Comparison of ENCODE assay signal across 20 cellular contexts in genomic region chr3:13718437-13718836, GRCh38.
DNase-seq lines count a peak whose midpoint lies in the region; ATAC-seq, FAIRE-seq and TF ChIP-seq lines count a peak whose summit lies in the region.
"Had no signal": no experiment of that assay in that cellular context is flagged by ENCODE, and none has a peak within 500 bp of the region (broad histone marks: within the 10 kb centered on the region; RNA-seq: fewer than 3 reads in every experiment).

No MANE protein-coding gene starts in this region.

- POLR2A ChIA-PET in activated B cell treated with CpG ODN at 0.5 μM for 24 hours (lab: Charles Lee): no interaction called here
- POLR2A ChIA-PET in HepG2 (lab: Yijun Ruan, JAX): no interaction called here

- BruUV-seq in HepG2 (replicated peaks; lab: Mats Ljungman, UMichigan): no TSS peak

- intact Hi-C loops in activated B cell treated with CpG ODN at 0.5 μM for 24 hours (cut with micrococcal nuclease) (no loop called here), HepG2 (cut with micrococcal nuclease; ENCODE audit: unreplicated experiment) (no loop called here)

- H3K36me3 ChIP-seq in HepG2 (replicated peaks in 1 of 2; ENCODE audit: control insufficient read depth in 1 of 2, insufficient read depth in 2 of 2, low read length in 2 of 2) (no peaks in the 10 kb centered on the region), suprapubic skin (no peaks in the 10 kb centered on the region)
- H3K36me3 ChIP-seq: adrenal gland had no signal

- H3K4me1 Mint-ChIP-seq in activated CD8-positive, alpha-beta memory T cell treated with anti-CD3 and anti-CD28 coated beads, Interleukin-2, amount 10 ng/mL, durations not matched to agents 7 days and 5 days: no peaks in the 10 kb centered on the region
- no peaks in the 10 kb centered on the region for H3K4me1 Mint-ChIP-seq in activated B cell treated with CpG ODN at 0.5 μM for 24 hours
- H3K4me1 Mint-ChIP-seq: T-cell had no signal

- no peak overlapping the region for H3K9ac ChIP-seq in HepG2 (ENCODE audit: insufficient read depth, low read depth, low read length)
- H3K9ac ChIP-seq: GM23248 had no signal

- H3K9me3 Mint-ChIP-seq in activated CD8-positive, alpha-beta memory T cell treated with anti-CD3 and anti-CD28 coated beads, Interleukin-2, amount 10 ng/mL, durations not matched to agents 7 days and 5 days (ENCODE audit: low read depth): peaks cover 2% of the 10 kb centered on the region
- H3K9me3 Mint-ChIP-seq in activated B cell treated with CpG ODN at 0.5 μM for 24 hours: peaks cover 21% of the 10 kb centered on the region

- no peak overlapping the region for H3K4me3 Mint-ChIP-seq in activated CD8-positive, alpha-beta memory T cell treated with anti-CD3 and anti-CD28 coated beads, Interleukin-2, amount 10 ng/mL, durations not matched to agents 7 days and 5 days
- no peak overlapping the region for H3K4me3 Mint-ChIP-seq in activated B cell treated with CpG ODN at 0.5 μM for 24 hours
- H3K4me3 Mint-ChIP-seq: activated CD4-positive, alpha-beta memory T cell treated with anti-CD3 and anti-CD28 coated beads for 36 hours; T-cell had no signal

- TF ChIP-seq EP300 in HepG2 (IDR thresholded peaks at IDR 0.05; ENCODE audit: low read depth in 2 of 2, low read length in 2 of 2) (no peak), HepG2 (CRISPR knock-in tag; IDR thresholded peaks at IDR 0.05; ENCODE audit: borderline replicate concordance) (no peak), suprapubic skin (IDR thresholded peaks at IDR 0.05) (no peak)

- no peaks in the 10 kb centered on the region for H3K27me3 ChIP-seq in HepG2 (ENCODE audit: control insufficient read depth in 1 of 2, insufficient read depth in 2 of 2, low read length in 2 of 2)
- no peaks in the 10 kb centered on the region for H3K27me3 ChIP-seq in suprapubic skin
- H3K27me3 ChIP-seq: adrenal gland, dorsolateral prefrontal cortex had no signal

- 6% methylated on average over 7 of the region's 7 CpGs for WGBS in HepG2 (ENCODE audit: low lambda C conversion rate)
- 77% methylated on average over 5 of the region's 7 CpGs for WGBS in suprapubic skin

- no peak for ATAC-seq in activated CD8-positive, alpha-beta memory T cell treated with anti-CD3 and anti-CD28 coated beads, Interleukin-2, amount 10 ng/mL, durations not matched to agents 7 days and 5 days
- ATAC-seq in activated B cell treated with CpG ODN at 0.5 μM for 24 hours (ENCODE audit: low read depth): no peak
- ATAC-seq in HepG2: peak; percentile 98
- no peak for ATAC-seq in HG02852 (IDR thresholded peaks at IDR 0.05; ENCODE audit: unreplicated experiment)
- ATAC-seq: T-cell had no signal

- peaks cover 16% of the 10 kb centered on the region for H3K4me1 ChIP-seq in HepG2 (ENCODE audit: insufficient read depth, low read length)
- H3K4me1 ChIP-seq in suprapubic skin: no peaks in the 10 kb centered on the region
- H3K4me1 ChIP-seq: adrenal gland had no signal

- no peak for TF ChIP-seq CTCF in activated B cell treated with CpG ODN at 0.5 μM for 24 hours (IDR thresholded peaks at IDR 0.05)
- peak; percentile 45 for TF ChIP-seq CTCF in HepG2 (CRISPR knock-in tag; IDR thresholded peaks at IDR 0.05)
- TF ChIP-seq CTCF in suprapubic skin (IDR thresholded peaks at IDR 0.05): no peak

- H4K20me1 ChIP-seq in HepG2 (ENCODE audit: insufficient read depth, low read length): no peaks in the 10 kb centered on the region

- CTCF ChIA-PET in activated CD8-positive, alpha-beta memory T cell treated with anti-CD3 and anti-CD28 coated beads, Interleukin-2, amount 10 ng/mL, durations not matched to agents 7 days and 5 days (lab: Charles Lee): no interaction called here
- CTCF ChIA-PET in activated B cell treated with CpG ODN at 0.5 μM for 24 hours (lab: Charles Lee): no interaction called here
- CTCF ChIA-PET in HepG2 (lab: Yijun Ruan, JAX; ENCODE audit: low intra/inter-chr PET ratio, low total read pairs): no interaction called here

- peaks cover 1% of the 10 kb centered on the region for H3K27me3 Mint-ChIP-seq in activated CD8-positive, alpha-beta memory T cell treated with anti-CD3 and anti-CD28 coated beads, Interleukin-2, amount 10 ng/mL, durations not matched to agents 7 days and 5 days
- H3K27me3 Mint-ChIP-seq in activated B cell treated with CpG ODN at 0.5 μM for 24 hours: peaks cover 4% of the 10 kb centered on the region
- H3K27me3 Mint-ChIP-seq: activated CD4-positive, alpha-beta memory T cell treated with anti-CD3 and anti-CD28 coated beads for 36 hours; T-cell had no signal

- H2AFZ ChIP-seq in HepG2 (ENCODE audit: low read length): no peak overlapping the region
- H2AFZ ChIP-seq: GM23248 had no signal

- no peak overlapping the region for H3K27ac ChIP-seq in HepG2 (ENCODE audit: extremely low read length, insufficient read depth, low read length)
- H3K27ac ChIP-seq in suprapubic skin: no peak overlapping the region
- H3K27ac ChIP-seq: adrenal gland, dorsolateral prefrontal cortex, GM23248 had no signal

- in situ Hi-C loops in HepG2 (cut with HindIII; ENCODE audit: extremely low pct_ligation_motif_present, low pct_unique_long_range_greater_than_20kb): no loop called here

- H3K9me3 ChIP-seq in HepG2 (ENCODE audit: low read length) (no peaks in the 10 kb centered on the region), suprapubic skin (no peaks in the 10 kb centered on the region)
- H3K9me3 ChIP-seq: adrenal gland had no signal

- no peak for TF ChIP-seq RAD21 in HepG2 (CRISPR knock-in tag; IDR thresholded peaks at IDR 0.05)

- FAIRE-seq in HepG2 (lab: Jason Lieb, UNC): peak; percentile 32
- FAIRE-seq: bronchial epithelial cell had no signal

- TF ChIP-seq POLR2A in HepG2 (IDR thresholded peaks at IDR 0.05; ENCODE audit: insufficient read depth in 1 of 2, low read depth in 2 of 2, low read length in 2 of 2): no peak
- no peak for TF ChIP-seq POLR2A in suprapubic skin (IDR thresholded peaks at IDR 0.05)

- H3K36me3 Mint-ChIP-seq in activated CD8-positive, alpha-beta memory T cell treated with anti-CD3 and anti-CD28 coated beads, Interleukin-2, amount 10 ng/mL, durations not matched to agents 7 days and 5 days: no peaks in the 10 kb centered on the region
- H3K36me3 Mint-ChIP-seq in activated B cell treated with CpG ODN at 0.5 μM for 24 hours (ENCODE audit: low read depth): no peaks in the 10 kb centered on the region
- H3K36me3 Mint-ChIP-seq: activated CD4-positive, alpha-beta memory T cell treated with anti-CD3 and anti-CD28 coated beads for 36 hours; T-cell had no signal

- no peak overlapping the region for H3K27ac Mint-ChIP-seq in activated CD8-positive, alpha-beta memory T cell treated with anti-CD3 and anti-CD28 coated beads, Interleukin-2, amount 10 ng/mL, durations not matched to agents 7 days and 5 days
- H3K27ac Mint-ChIP-seq in activated B cell treated with CpG ODN at 0.5 μM for 24 hours: no peak overlapping the region
- H3K27ac Mint-ChIP-seq: activated CD4-positive, alpha-beta memory T cell treated with anti-CD3 and anti-CD28 coated beads for 36 hours; T-cell had no signal

- H3K4me3 ChIP-seq in HepG2 (replicated peaks in 1 of 3; ENCODE audit: insufficient read depth in 1 of 3, low read depth in 2 of 3, low read length in 3 of 3): peak overlapping the region in 1 of 3 experiments; percentile 37; a peak in 1 of 6 replicates
- no peak overlapping the region for H3K4me3 ChIP-seq in suprapubic skin
- H3K4me3 ChIP-seq: adrenal gland, dorsolateral prefrontal cortex, GM23248 had no signal

- DNase-seq in activated CD8-positive, alpha-beta memory T cell treated with anti-CD3 and anti-CD28 coated beads, Interleukin-2, amount 10 ng/mL, durations not matched to agents 7 days and 5 days: peak; percentile 30
- DNase-seq in activated CD8-positive, alpha-beta memory T cell treated with anti-CD3 and anti-CD28 coated beads for 24 hours: no peak
- DNase-seq in activated B cell treated with CpG ODN at 0.5 μM for 24 hours: peak; percentile 3
- DNase-seq in HepG2 (ENCODE audit: low spot score): peak; percentile 61
- DNase-seq in suprapubic skin (ENCODE audit: low spot score in 2 of 2): peak; percentile 19 to 53
- no peak for DNase-seq in NCI-H2107 treated with DMSO at 0.1 percent for 48 hours (lab: John Stamatoyannopoulos, UW; ENCODE audit: unreplicated experiment)
- no peak for DNase-seq in NCI-H146 (lab: John Stamatoyannopoulos, UW)
- DNase-seq: activated CD4-positive, alpha-beta memory T cell treated with anti-CD3 and anti-CD28 coated beads for 36 hours; C1 segment of cervical spinal cord; DMS 273 treated with DMSO at 0.1 percent for 48 hours; erythroblast; GM23248; MV-4-11; NCI-H1930; NCI-H510A had no signal

- H3K79me2 ChIP-seq in HepG2 (ENCODE audit: insufficient read depth, low read length): no peaks in the 10 kb centered on the region

- H3K4me2 ChIP-seq in HepG2 (ENCODE audit: low read depth, low read length): peak overlapping the region; percentile 65

TF ChIP-seq in HepG2, 621 proteins besides CTCF, POLR2A, EP300 and RAD21 (continues in another document):
- TF ChIP-seq PATZ1 (CRISPR knock-in tag; IDR thresholded peaks at IDR 0.05) (peak; percentile 88), REPIN1 (CRISPR knock-in tag; IDR thresholded peaks at IDR 0.05; ENCODE audit: borderline replicate concordance, low read depth) (no peak)

Comparison
In these comparisons a context has a peak if more than half of its experiments do, and no peak if none do; other contexts are left out.
1. DNase-seq: peak in activated CD8-positive, alpha-beta memory T cell treated with anti-CD3 and anti-CD28 coated beads, Interleukin-2, amount 10 ng/mL, durations not matched to agents 7 days and 5 days (single experiment), activated B cell treated with CpG ODN at 0.5 μM for 24 hours (single experiment), HepG2 (single experiment) and suprapubic skin (2 of 2); none in activated CD8-positive, alpha-beta memory T cell treated with anti-CD3 and anti-CD28 coated beads for 24 hours (single experiment), NCI-H2107 treated with DMSO at 0.1 percent for 48 hours (single experiment) and NCI-H146 (single experiment).